In genomic region chr15:41794081-41794480, GRCh38 we compare ENCODE assay signal across 20 cellular contexts. TPM values are rescaled to one million over a fixed set of nuclear protein-coding genes. Genes with fewer than 3 reads are reported as not detected.
DNase-seq lines count a peak whose midpoint lies in the region; ATAC-seq, FAIRE-seq and TF ChIP-seq lines count a peak whose summit lies in the region.
"Had no signal": no experiment of that assay in that cellular context is flagged by ENCODE, and none has a peak within 500 bp of the region (broad histone marks: within the 10 kb centered on the region; RNA-seq: fewer than 3 reads in every experiment).

No MANE protein-coding gene starts in this region.

- peaks cover 77% of the 10 kb centered on the region for H3K79me2 ChIP-seq in keratinocyte (ENCODE audit: control insufficient read depth, insufficient read depth, low read length)

- H3K27ac ChIP-seq in keratinocyte (ENCODE audit: control insufficient read depth, insufficient read depth, low read length) = peak overlapping the region; percentile 84
- H3K27ac ChIP-seq: colonic mucosa had no signal

- no peaks in the 10 kb centered on the region for H4K20me1 ChIP-seq in keratinocyte (ENCODE audit: control insufficient read depth, extremely low read depth, insufficient read depth, low read length)

- peak overlapping the region; percentile 75 for H3K9ac ChIP-seq in keratinocyte (ENCODE audit: control insufficient read depth, extremely low read depth, insufficient read depth, low read length)

- peak overlapping the region; percentile 55 for H3K4me2 ChIP-seq in keratinocyte (ENCODE audit: control insufficient read depth, extremely low read depth, insufficient read depth, low read depth, low read length)

- POLR2A ChIA-PET in BJ (lab: Charles Lee) = no interaction called here

- no peak for FAIRE-seq in bronchial epithelial cell (lab: Jason Lieb, UNC)
- FAIRE-seq in keratinocyte (lab: Jason Lieb, UNC) = peak; percentile 69
- FAIRE-seq: endometrium had no signal

- dilution Hi-C loops in keratinocyte (cut with MboI; ENCODE audit: extremely low pct_ligation_motif_present, low sequenced_read_pairs) = no loop called here

- no peaks in the 10 kb centered on the region for H3K9me3 ChIP-seq in keratinocyte (ENCODE audit: control insufficient read depth, low read depth, low read length)
- H3K9me3 ChIP-seq: colonic mucosa, gastroesophageal sphincter, spleen had no signal

- CTCF ChIA-PET in BJ (lab: Yijun Ruan, JAX) = interaction anchor here (4.1 to 8.4 kb wide), 2 partner anchors 15 to 17 kb away, joined by 27 to 97 read pairs; partner anchors contain the start of gene MAPKBP1

- no peak overlapping the region for H2AFZ ChIP-seq in keratinocyte (ENCODE audit: control insufficient read depth, low read length)

- H3K27me3 ChIP-seq in BJ (ENCODE audit: control insufficient read depth, insufficient read depth, low read length) (no peaks in the 10 kb centered on the region), bronchial epithelial cell (ENCODE audit: control insufficient read depth, insufficient read depth, low read length) (no peaks in the 10 kb centered on the region), keratinocyte (ENCODE audit: control insufficient read depth, extremely low read depth, insufficient read depth, low read length) (no peaks in the 10 kb centered on the region)
- H3K27me3 ChIP-seq: colonic mucosa, gastroesophageal sphincter, spleen had no signal

- H3K4me3 ChIP-seq in BJ (ENCODE audit: low read depth, low read length) (no peak overlapping the region), bronchial epithelial cell (ENCODE audit: low read depth, low read length) (no peak overlapping the region), keratinocyte (ENCODE audit: control insufficient read depth in 2 of 3, extremely low read depth in 1 of 3, insufficient read depth in 2 of 3, low read depth in 1 of 3, low read length in 3 of 3) (peak overlapping the region in 1 of 3 experiments; percentile 1)
- H3K4me3 ChIP-seq: colonic mucosa, gastroesophageal sphincter, spleen had no signal

- H3K36me3 ChIP-seq in BJ (ENCODE audit: control insufficient read depth, insufficient read depth, low read length) (no peaks in the 10 kb centered on the region), bronchial epithelial cell (ENCODE audit: control insufficient read depth, insufficient read depth, low read length) (peaks cover 6% of the 10 kb centered on the region), keratinocyte (ENCODE audit: control insufficient read depth in 2 of 2, extremely low read depth in 1 of 2, insufficient read depth in 2 of 2, low read length in 2 of 2) (peaks cover 10 to 14% of the 10 kb centered on the region in 2 experiments)
- H3K36me3 ChIP-seq: colonic mucosa, gastroesophageal sphincter, spleen had no signal

- peaks cover 92% of the 10 kb centered on the region for H3K4me1 ChIP-seq in keratinocyte (ENCODE audit: control insufficient read depth, extremely low read depth, insufficient read depth, low read length)
- H3K4me1 ChIP-seq: colonic mucosa had no signal

- no peaks in the 10 kb centered on the region for H3K9me1 ChIP-seq in keratinocyte (ENCODE audit: control insufficient read depth, extremely low read depth, insufficient read depth, low read length)

- DNase-seq in BJ (ENCODE audit: low read depth) (peak; percentile 71), M059J (ENCODE audit: low read depth) (peak; percentile 88), bronchial epithelial cell (ENCODE audit: low read depth) (peak; percentile 92), keratinocyte (ENCODE audit: low read depth, low spot score) (peak; percentile 80), NCI-H1105 (lab: John Stamatoyannopoulos, UW) (no peak), NCI-H2081 (lab: John Stamatoyannopoulos, UW) (no peak)
- no peak for DNase-seq in activated CD4-positive, alpha-beta T cell treated with anti-CD3 and anti-CD28 coated beads for 48 hours
- DNase-seq: activated CD4-positive, alpha-beta T cell treated with anti-CD3 and anti-CD28 coated beads, Interleukin-2, amount 10 ng/mL, durations not matched to agents 7 days and 5 days; activated naive CD4-positive, alpha-beta T cell; colonic mucosa; DMS79 treated with DMSO at 0.1 percent for 48 hours; left colon; NCI-H1048; NCI-H526; Right ventricle myocardium superior; spleen; stimulated activated CD8-positive, alpha-beta memory T cell treated with anti-CD3 and anti-CD28 coated beads, Interleukin-4, amount 100 ng/mL, for 48 hours had no signal

- ATAC-seq in HG03520 (IDR thresholded peaks at IDR 0.05; ENCODE audit: unreplicated experiment) = no peak
- ATAC-seq: gastroesophageal sphincter, left colon had no signal

- no peak for TF ChIP-seq CTCF in BJ (IDR thresholded peaks at IDR 0.05; ENCODE audit: insufficient read depth, low read depth, low read length)
- no peak for TF ChIP-seq CTCF in bronchial epithelial cell (IDR thresholded peaks at IDR 0.05; ENCODE audit: insufficient read depth, low read length, severe bottlenecking)
- TF ChIP-seq CTCF in keratinocyte (optimal IDR thresholded peaks at IDR 0.05 in 1 of 3, IDR thresholded peaks at IDR 0.05 in 1 of 3, conservative IDR thresholded peaks at IDR 0.05 in 1 of 3; ENCODE audit: extremely low read depth in 1 of 3, insufficient read depth in 2 of 3, low read length in 3 of 3) = no peak

RNA-seq across cellular contexts. Expression of gene MAPKBP1, which starts 19.8 kb away (rescaled TPM):
- polyA plus RNA-seq in BJ (2011; rRNA removed) = 4.8 and 8.3 TPM in 2 replicates
- polyA minus RNA-seq in BJ (2011; rRNA and poly(A)+ RNA removed) = 20.9 and 26.7 TPM in 2 replicates
- 8.4 and 11.8 TPM in 2 replicates for total RNA-seq in M059J (2014; rRNA removed; shearing (Covaris generic))
- total RNA-seq in bronchial epithelial cell = 12.9 and 17.9 TPM in 2 replicates
- polyA plus RNA-seq in keratinocyte = 11.3 to 22.2 TPM (median 18.3 TPM) in 3 replicates
- 9.8 TPM for polyA plus RNA-seq in keratinocyte (2011; ENCODE audit: low read depth)
- polyA plus RNA-seq in keratinocyte (2011; cell fraction: cytosol; rRNA removed) = 7.7 and 34.7 TPM in 2 replicates
- polyA plus RNA-seq in keratinocyte (2011; cell fraction: nucleus; rRNA removed) = 72.2 and 89.6 TPM in 2 replicates
- 20.7 and 24.2 TPM in 2 replicates for polyA plus RNA-seq in keratinocyte (2012; ENCODE audit: low replicate concordance)
- 61.9 to 98.7 TPM (median 65.0 TPM) in 3 replicates for polyA minus RNA-seq in keratinocyte
- polyA minus RNA-seq in keratinocyte (2011; cell fraction: cytosol; rRNA and poly(A)+ RNA removed) = 18.2 TPM
- polyA minus RNA-seq in keratinocyte (2011; cell fraction: nucleus; rRNA and poly(A)+ RNA removed) = 61.8 and 96.3 TPM in 2 replicates

RNA-seq across cellular contexts. Expression of gene JMJD7, which starts 33.8 kb away (rescaled TPM):
- polyA plus RNA-seq in BJ (2011; rRNA removed) (2.8 and 3.4 TPM in 2 replicates), keratinocyte (7.8 to 8.2 TPM (median 7.8 TPM) in 3 replicates)
- polyA minus RNA-seq in BJ (2011; rRNA and poly(A)+ RNA removed) = 1.0 and 1.6 TPM in 2 replicates
- total RNA-seq in M059J (2014; rRNA removed; shearing (Covaris generic)) = 7.9 and 11.4 TPM in 2 replicates
- total RNA-seq in bronchial epithelial cell = 22.9 TPM in 2 replicates
- polyA plus RNA-seq in keratinocyte (2011; ENCODE audit: low read depth) = 7.2 TPM
- 3.0 and 5.2 TPM in 2 replicates for polyA plus RNA-seq in keratinocyte (2011; cell fraction: cytosol; rRNA removed)
- 2.9 and 5.3 TPM in 2 replicates for polyA plus RNA-seq in keratinocyte (2011; cell fraction: nucleus; rRNA removed)
- 9.4 and 11.9 TPM in 2 replicates for polyA plus RNA-seq in keratinocyte (2012; ENCODE audit: low replicate concordance)
- polyA minus RNA-seq in keratinocyte = 2.1 to 5.8 TPM (median 3.3 TPM) in 3 replicates
- polyA minus RNA-seq in keratinocyte (2011; cell fraction: cytosol; rRNA and poly(A)+ RNA removed) = 5.2 TPM
- 1.8 TPM in 1 of 2 replicates, not detected in the other for polyA minus RNA-seq in keratinocyte (2011; cell fraction: nucleus; rRNA and poly(A)+ RNA removed)

RNA-seq across cellular contexts. Expression of gene PLA2G4B, which starts 44.6 kb away (rescaled TPM):
- polyA plus RNA-seq in BJ (2011; rRNA removed) = 2.1 and 2.4 TPM in 2 replicates
- 0.21 and 0.43 TPM in 2 replicates for polyA minus RNA-seq in BJ (2011; rRNA and poly(A)+ RNA removed)
- total RNA-seq in M059J (2014; rRNA removed; shearing (Covaris generic)) = 0.84 TPM in 1 of 2 replicates, not detected in the other
- 8.2 and 42.6 TPM in 2 replicates for total RNA-seq in bronchial epithelial cell
- polyA plus RNA-seq in keratinocyte = 3.9 to 9.8 TPM (median 8.6 TPM) in 3 replicates
- 16.9 TPM for polyA plus RNA-seq in keratinocyte (2011; ENCODE audit: low read depth)
- polyA plus RNA-seq in keratinocyte (2011; cell fraction: cytosol; rRNA removed) = 1.2 and 1.3 TPM in 2 replicates
- polyA plus RNA-seq in keratinocyte (2011; cell fraction: nucleus; rRNA removed) = 14.1 TPM in 2 replicates
- polyA plus RNA-seq in keratinocyte (2012; ENCODE audit: low replicate concordance) = 1.9 and 50.8 TPM in 2 replicates
- 0.92 to 6.6 TPM (median 6.6 TPM) in 3 replicates for polyA minus RNA-seq in keratinocyte
- 2.1 TPM for polyA minus RNA-seq in keratinocyte (2011; cell fraction: cytosol; rRNA and poly(A)+ RNA removed)
- polyA minus RNA-seq in keratinocyte (2011; cell fraction: nucleus; rRNA and poly(A)+ RNA removed) = 7.7 and 8.4 TPM in 2 replicates

Comparison
In these comparisons a context has a peak if more than half of its experiments do, and no peak if none do; other contexts are left out.
1. DNase-seq: peak in BJ (single experiment), M059J (single experiment), bronchial epithelial cell (single experiment) and keratinocyte (single experiment); none in NCI-H1105 (single experiment), activated CD4-positive, alpha-beta T cell treated with anti-CD3 and anti-CD28 coated beads for 48 hours (single experiment) and NCI-H2081 (0 of 2).